In the genomic region with DNA sequence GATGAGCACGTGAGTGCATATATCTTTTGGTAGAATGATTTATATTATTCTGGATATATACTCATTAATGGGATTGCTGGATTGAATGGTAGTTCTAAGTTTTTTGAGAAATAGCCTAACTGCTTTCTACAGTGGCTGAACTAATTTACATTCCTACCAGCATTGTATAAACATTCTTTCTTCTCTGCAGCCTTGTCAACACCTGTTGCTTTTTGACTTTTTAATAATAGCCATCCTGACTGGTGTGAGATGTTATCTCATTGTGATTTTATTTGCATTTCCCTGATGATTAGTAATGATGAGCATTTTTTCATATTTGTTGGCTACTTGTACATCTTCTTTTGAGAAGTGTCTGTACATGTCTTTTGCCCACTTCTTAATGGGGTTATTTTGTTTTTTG, we compare ENCODE assay signal across 7 cellular contexts.
"Had no signal": no experiment of that assay in that cellular context is flagged by ENCODE, and none has a peak within 500 bp of the region (broad histone marks: within the 10 kb centered on the region; RNA-seq: fewer than 3 reads in every experiment).

No MANE protein-coding gene starts in this region.

- H3K4me3 ChIP-seq: GM12878 had no signal

- FAIRE-seq: G401.6, GM12878, GM12891, GM18507, GM19239 had no signal

- DNase-seq: GDM1, GF-D8 had no signal

- ATAC-seq: GM12878 had no signal
